Comparison of ENCODE assay signal across 16 cellular contexts in the genomic region with DNA sequence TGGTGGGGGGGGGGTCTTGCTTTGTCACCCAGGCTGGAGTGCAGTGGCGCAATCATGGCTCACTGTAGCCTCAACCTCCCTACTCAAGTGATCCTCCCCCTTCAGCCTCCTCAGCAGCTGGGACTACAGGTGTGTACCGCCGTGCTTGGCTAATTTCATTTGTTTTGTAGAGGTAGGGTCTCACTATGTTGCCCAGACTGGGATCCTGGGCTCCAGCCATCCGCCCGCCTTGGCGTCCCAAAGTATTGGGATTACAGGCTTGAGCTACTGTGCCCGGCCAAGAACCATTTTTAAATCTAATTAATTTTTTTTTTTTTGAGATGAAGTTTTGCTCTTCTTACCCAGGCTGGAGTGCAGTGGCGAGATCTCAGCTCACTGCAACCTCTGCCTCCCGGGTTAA. TPM values are rescaled to one million over a fixed set of nuclear protein-coding genes. Genes with fewer than 3 reads are reported as not detected.
DNase-seq lines count a peak whose midpoint lies in the region; ATAC-seq and TF ChIP-seq lines count a peak whose summit lies in the region.
"Had no signal": no experiment of that assay in that cellular context is flagged by ENCODE, and none has a peak within 500 bp of the region (broad histone marks: within the 10 kb centered on the region; RNA-seq: fewer than 3 reads in every experiment).

No MANE protein-coding gene starts in this region.

- H3K4me1 Mint-ChIP-seq in activated CD4-positive, alpha-beta memory T cell treated with anti-CD3 and anti-CD28 coated beads, Interleukin-2, amount 10 ng/mL, durations not matched to agents 7 days and 5 days: peaks cover 62% of the 10 kb centered on the region
- peaks cover 15% of the 10 kb centered on the region for H3K4me1 Mint-ChIP-seq in endothelial cell (ENCODE audit: unreplicated experiment)

- H3K4me2 ChIP-seq in HCT116 (ENCODE audit: low read length): 0 out of 2 replicates have a peak overlapping the region, but pooled peaks have one; percentile 48
- H3K4me2 ChIP-seq in trophoblast cell (ENCODE audit: low read length): no peak overlapping the region

- H3K4ac ChIP-seq in trophoblast cell (ENCODE audit: low read depth, low read length): no peak overlapping the region

- H3K4me3 ChIP-seq in HCT116 (replicated peaks in 1 of 2; ENCODE audit: low read depth in 1 of 2, low read length in 2 of 2) (no peak overlapping the region), HEK293 (ENCODE audit: low read depth, low read length) (no peak overlapping the region), trophoblast cell (ENCODE audit: low read depth, low read length) (no peak overlapping the region)
- H3K4me3 ChIP-seq: A549 had no signal

- H3K27ac Mint-ChIP-seq in activated CD4-positive, alpha-beta memory T cell treated with anti-CD3 and anti-CD28 coated beads, Interleukin-2, amount 10 ng/mL, durations not matched to agents 7 days and 5 days: peak overlapping the region; percentile 21
- no peak overlapping the region for H3K27ac Mint-ChIP-seq in endothelial cell (ENCODE audit: unreplicated experiment)
- H3K27ac Mint-ChIP-seq: CD8-positive, alpha-beta T cell had no signal

- H3K9ac ChIP-seq in HCT116 (ENCODE audit: low read length) (no peak overlapping the region), trophoblast cell (ENCODE audit: low read length) (no peak overlapping the region)

- no peaks in the 10 kb centered on the region for H3K27me3 Mint-ChIP-seq in activated CD4-positive, alpha-beta memory T cell treated with anti-CD3 and anti-CD28 coated beads, Interleukin-2, amount 10 ng/mL, durations not matched to agents 7 days and 5 days
- peaks cover 13% of the 10 kb centered on the region for H3K27me3 Mint-ChIP-seq in endothelial cell (ENCODE audit: unreplicated experiment)
- H3K27me3 Mint-ChIP-seq: IgD-negative memory B cell had no signal

- H2AFZ ChIP-seq in HCT116 (ENCODE audit: low read depth, low read length, poor library complexity, severe bottlenecking) (no peak overlapping the region), trophoblast cell (ENCODE audit: insufficient read depth, low read length, poor library complexity) (no peak overlapping the region)

- no peak overlapping the region for H3K4me3 Mint-ChIP-seq in activated CD4-positive, alpha-beta memory T cell treated with anti-CD3 and anti-CD28 coated beads, Interleukin-2, amount 10 ng/mL, durations not matched to agents 7 days and 5 days
- H3K4me3 Mint-ChIP-seq in endothelial cell (ENCODE audit: unreplicated experiment): no peak overlapping the region
- H3K4me3 Mint-ChIP-seq: CD8-positive, alpha-beta T cell; IgD-negative memory B cell had no signal

- POLR2A ChIA-PET in HCT116 (lab: Charles Lee) (interaction anchor here (1.2 to 3.2 kb wide), 3 partner anchors 19 to 89 kb away, joined by 3 to 14 read pairs (median 3); partner anchors contain the start of gene JUND), HEK293 (lab: Yijun Ruan, JAX) (interaction anchor here (1.0 to 1.2 kb wide), 2 partner anchors 17 to 18 kb away, joined by 3 to 4 read pairs; partner anchors contain the start of gene JUND)
- POLR2A ChIA-PET in activated CD4-positive, alpha-beta memory T cell treated with anti-CD3 and anti-CD28 coated beads, Interleukin-2, amount 10 ng/mL, durations not matched to agents 7 days and 5 days (lab: Charles Lee): interaction anchor here (1.0 to 10.4 kb wide), 2 partner anchors 18 to 20 kb away, joined by 3 to 709 read pairs; partner anchors contain the start of gene JUND

- TF ChIP-seq CTCF in HCT116 (IDR thresholded peaks at IDR 0.05 in 2 of 3, conservative IDR thresholded peaks at IDR 0.05 in 1 of 3; ENCODE audit: borderline replicate concordance in 1 of 3, insufficient read depth in 1 of 3, low read depth in 2 of 3, low read length in 2 of 3) (no peak), HEK293 (tag by site-specific recombination; IDR thresholded peaks at IDR 0.05) (no peak), GM13976 (IDR thresholded peaks at IDR 0.05; ENCODE audit: borderline replicate concordance, control extremely low read depth, extremely low read depth, insufficient read depth, missing control alignments) (no peak), endothelial cell (IDR thresholded peaks at IDR 0.05; ENCODE audit: unreplicated experiment) (no peak)

- BruUV-seq in HCT116 (replicated peaks; lab: Mats Ljungman, UMichigan): no TSS peak

- no peak overlapping the region for H3K23ac ChIP-seq in trophoblast cell (ENCODE audit: low read length)

- H3K36me3 ChIP-seq in HCT116 (ENCODE audit: control insufficient read depth in 1 of 2, insufficient read depth in 2 of 2, low read length in 2 of 2): no peaks in the 10 kb centered on the region
- no peaks in the 10 kb centered on the region for H3K36me3 ChIP-seq in HEK293 (ENCODE audit: control insufficient read depth in 2 of 2, insufficient read depth in 1 of 2, low read length in 2 of 2)
- H3K36me3 ChIP-seq in trophoblast cell (ENCODE audit: control insufficient read depth in 1 of 2, insufficient read depth in 2 of 2, low read length in 2 of 2): no peaks in the 10 kb centered on the region
- H3K36me3 ChIP-seq: BE2C had no signal

- no peak overlapping the region for H4K8ac ChIP-seq in trophoblast cell (ENCODE audit: low read depth, low read length)

- intact Hi-C loops in HCT116 (cut with micrococcal nuclease): no loop called here

- H3K9me3 Mint-ChIP-seq in activated CD4-positive, alpha-beta memory T cell treated with anti-CD3 and anti-CD28 coated beads, Interleukin-2, amount 10 ng/mL, durations not matched to agents 7 days and 5 days: no peaks in the 10 kb centered on the region
- no peaks in the 10 kb centered on the region for H3K9me3 Mint-ChIP-seq in endothelial cell (ENCODE audit: unreplicated experiment)
- H3K9me3 Mint-ChIP-seq: CD8-positive, alpha-beta T cell; IgD-negative memory B cell had no signal

- no peaks in the 10 kb centered on the region for H3K9me2 ChIP-seq in HCT116 (ENCODE audit: insufficient read depth)

- H2AK5ac ChIP-seq in trophoblast cell (ENCODE audit: low read length): no peak overlapping the region

- RAD21 ChIA-PET in HCT116 (lab: Charles Lee; ENCODE audit: low non-redundant PET in 1 of 2, low total read pairs in 2 of 2, uncharacterized antibody in 2 of 2, unreplicated experiment in 2 of 2): interaction anchor here in 1 of 2 experiments (0.7 kb wide), 1 partner anchor 13 kb away, joined by 3 read pairs; no protein-coding TSS in a partner anchor

- H4K12ac ChIP-seq in trophoblast cell (ENCODE audit: low read depth, low read length): no peak overlapping the region

- TF ChIP-seq POLR2A in HCT116 (IDR thresholded peaks at IDR 0.05; ENCODE audit: borderline replicate concordance, extremely low read depth, insufficient read depth, insufficient read length): no peak

- no peak overlapping the region for H3K18ac ChIP-seq in trophoblast cell (ENCODE audit: low read length)

- H3K79me2 ChIP-seq in HCT116 (ENCODE audit: insufficient read depth, low read length): no peaks in the 10 kb centered on the region
- peaks cover 2% of the 10 kb centered on the region for H3K79me2 ChIP-seq in trophoblast cell (ENCODE audit: control insufficient read depth, insufficient read depth, low read length, poor library complexity)

- ATAC-seq in HCT116 (no peak), GM19397 (IDR thresholded peaks at IDR 0.05; ENCODE audit: unreplicated experiment) (no peak)
- ATAC-seq: A549; CD8-positive, alpha-beta T cell had no signal

- in situ Hi-C loops in GM13976 (cut with MboI; ENCODE audit: low sequenced_read_pairs, unreplicated experiment): no loop called here

- H3K27ac ChIP-seq in HCT116 (ENCODE audit: low read depth, low read length): no peak overlapping the region
- no peak overlapping the region for H3K27ac ChIP-seq in HEK293 (ENCODE audit: extremely low read depth, low read depth, low read length)
- no peak overlapping the region for H3K27ac ChIP-seq in trophoblast cell (ENCODE audit: low read depth, low read length)
- H3K27ac ChIP-seq: C4-2B had no signal

- H4K91ac ChIP-seq in trophoblast cell (ENCODE audit: low read depth, low read length): no peak overlapping the region

- peaks cover 48 to 72% of the 10 kb centered on the region in 2 experiments for H3K4me1 ChIP-seq in HCT116 (ENCODE audit: control insufficient read depth in 1 of 2, insufficient read depth in 2 of 2, low read length in 2 of 2)
- peaks cover 2% of the 10 kb centered on the region; the same call in 1 of the 2 replicates for H3K4me1 ChIP-seq in HEK293 (ENCODE audit: control insufficient read depth, insufficient read depth, low read length)
- peaks cover 14 to 16% of the 10 kb centered on the region in 2 experiments for H3K4me1 ChIP-seq in trophoblast cell (ENCODE audit: control insufficient read depth in 1 of 2, insufficient read depth in 2 of 2, low read length in 2 of 2)

- peaks cover 44% of the 10 kb centered on the region for H3K36me3 Mint-ChIP-seq in activated CD4-positive, alpha-beta memory T cell treated with anti-CD3 and anti-CD28 coated beads, Interleukin-2, amount 10 ng/mL, durations not matched to agents 7 days and 5 days (ENCODE audit: low read depth)
- H3K36me3 Mint-ChIP-seq in endothelial cell (ENCODE audit: low read depth, unreplicated experiment): no peaks in the 10 kb centered on the region
- H3K36me3 Mint-ChIP-seq: IgD-negative memory B cell had no signal

- no peak for DNase-seq in HCT116 (ENCODE audit: low read depth, low spot score)
- no peak for DNase-seq in activated CD4-positive, alpha-beta memory T cell treated with anti-CD3 and anti-CD28 coated beads, Interleukin-2, amount 10 ng/mL, durations not matched to agents 7 days and 5 days
- DNase-seq in trophoblast cell: no peak
- DNase-seq in GM13976 (ENCODE audit: low spot score): no peak
- no peak for DNase-seq in endothelial cell (ENCODE audit: low spot score)
- DNase-seq: BE2C; CD8-positive, alpha-beta T cell; COR-L47; DND-41; GDM1; HCEC 1CT had no signal

- WGBS in trophoblast cell (ENCODE audit: extremely low coverage, insufficient coverage, insufficient read length): no CpG with 5 or more reads among the region's 9 CpGs

- H4K20me1 ChIP-seq in HCT116 (ENCODE audit: insufficient read depth): no peaks in the 10 kb centered on the region

- CTCF ChIA-PET in HCT116 (lab: Charles Lee): no interaction called here
- CTCF ChIA-PET in HEK293 (lab: Yijun Ruan, JAX): interaction anchor here (1.0 to 1.3 kb wide), 2 partner anchors 20 to 29 kb away, joined by 5 read pairs; no protein-coding TSS in a partner anchor
- CTCF ChIA-PET in activated CD4-positive, alpha-beta memory T cell treated with anti-CD3 and anti-CD28 coated beads, Interleukin-2, amount 10 ng/mL, durations not matched to agents 7 days and 5 days (lab: Charles Lee): interaction anchor here (0.8 to 6.7 kb wide), 3 partner anchors 20 to 29 kb away, joined by 3 to 261 read pairs (median 5); partner anchors contain the start of gene JUND

- H3K27me3 ChIP-seq in HCT116 (ENCODE audit: insufficient read depth, low read length) (no peaks in the 10 kb centered on the region), trophoblast cell (ENCODE audit: insufficient read depth, low read length) (no peaks in the 10 kb centered on the region)
- H3K27me3 ChIP-seq: BE2C had no signal

- no peak for TF ChIP-seq RAD21 in HCT116 (IDR thresholded peaks at IDR 0.05; ENCODE audit: low read depth)

- H2BK5ac ChIP-seq in trophoblast cell (ENCODE audit: low read depth, low read length, poor library complexity): no peak overlapping the region

- H3K79me1 ChIP-seq in trophoblast cell (ENCODE audit: low read length): peaks cover 24% of the 10 kb centered on the region

- no peak overlapping the region for H3K14ac ChIP-seq in trophoblast cell (ENCODE audit: low read length)

- H2BK12ac ChIP-seq in trophoblast cell (ENCODE audit: low read length): peak overlapping the region; percentile 56

- H3K9me3 ChIP-seq in HCT116 (ENCODE audit: control insufficient read depth in 1 of 2, insufficient read depth in 1 of 2, low read depth in 1 of 2, low read length in 2 of 2): no peaks in the 10 kb centered on the region
- no peaks in the 10 kb centered on the region for H3K9me3 ChIP-seq in HEK293 (ENCODE audit: control insufficient read depth, insufficient read depth, low read depth, low read length)
- peaks cover 9% of the 10 kb centered on the region for H3K9me3 ChIP-seq in trophoblast cell (ENCODE audit: insufficient read depth, low read depth, low read length)
- H3K9me3 ChIP-seq: A549, BE2C had no signal

- H2BK120ac ChIP-seq in trophoblast cell (ENCODE audit: insufficient read depth, low read length, poor library complexity): no peak overlapping the region

RNA-seq across cellular contexts. Expression of gene JUND, which starts 18.2 kb away (rescaled TPM):
- 221 TPM for total RNA-seq in HCT116 (2021; ENCODE audit: unreplicated experiment)
- polyA plus RNA-seq in HCT116 (2012): 179 and 285 TPM in 2 replicates
- total RNA-seq in activated CD4-positive, alpha-beta memory T cell treated with anti-CD3 and anti-CD28 coated beads, Interleukin-2, amount 10 ng/mL, durations not matched to agents 7 days and 5 days: 100 to 1,000 TPM; 390 to 402 TPM
- polyA plus RNA-seq in trophoblast cell (2013): 224 and 256 TPM in 2 replicates
- 129 TPM for total RNA-seq in endothelial cell (ENCODE audit: unreplicated experiment)

RNA-seq across cellular contexts. Expression of gene LSM4, which starts 23.2 kb away (rescaled TPM):
- 400 TPM for total RNA-seq in HCT116 (2021; ENCODE audit: unreplicated experiment)
- 263 and 315 TPM in 2 replicates for polyA plus RNA-seq in HCT116 (2012)
- total RNA-seq in activated CD4-positive, alpha-beta memory T cell treated with anti-CD3 and anti-CD28 coated beads, Interleukin-2, amount 10 ng/mL, durations not matched to agents 7 days and 5 days: 100 to 1,000 TPM; 180 to 186 TPM
- polyA plus RNA-seq in trophoblast cell (2013): 216 and 223 TPM in 2 replicates
- total RNA-seq in endothelial cell (ENCODE audit: unreplicated experiment): 166 TPM

RNA-seq across cellular contexts. Expression of gene IQCN, which starts 25.4 kb away (rescaled TPM):
- total RNA-seq in HCT116 (2021; ENCODE audit: unreplicated experiment) (4.8 TPM), endothelial cell (ENCODE audit: unreplicated experiment) (1.2 TPM)
- polyA plus RNA-seq in HCT116 (2012): 1.9 and 2.7 TPM in 2 replicates
- 1 to 10 TPM; 1.6 to 1.7 TPM for total RNA-seq in activated CD4-positive, alpha-beta memory T cell treated with anti-CD3 and anti-CD28 coated beads, Interleukin-2, amount 10 ng/mL, durations not matched to agents 7 days and 5 days
- 1.7 and 1.8 TPM in 2 replicates for polyA plus RNA-seq in trophoblast cell (2013)

RNA-seq across cellular contexts. Expression of gene PGPEP1, which starts 40.7 kb away (rescaled TPM):
- total RNA-seq in HCT116 (2021; ENCODE audit: unreplicated experiment) (30.9 TPM), endothelial cell (ENCODE audit: unreplicated experiment) (32.1 TPM)
- 22.4 and 23.8 TPM in 2 replicates for polyA plus RNA-seq in HCT116 (2012)
- total RNA-seq in activated CD4-positive, alpha-beta memory T cell treated with anti-CD3 and anti-CD28 coated beads, Interleukin-2, amount 10 ng/mL, durations not matched to agents 7 days and 5 days: 10 to 100 TPM; 42.7 to 44.0 TPM
- 46.5 and 56.5 TPM in 2 replicates for polyA plus RNA-seq in trophoblast cell (2013)
